ENCODE assay signal across 9 cellular contexts in the genomic region with DNA sequence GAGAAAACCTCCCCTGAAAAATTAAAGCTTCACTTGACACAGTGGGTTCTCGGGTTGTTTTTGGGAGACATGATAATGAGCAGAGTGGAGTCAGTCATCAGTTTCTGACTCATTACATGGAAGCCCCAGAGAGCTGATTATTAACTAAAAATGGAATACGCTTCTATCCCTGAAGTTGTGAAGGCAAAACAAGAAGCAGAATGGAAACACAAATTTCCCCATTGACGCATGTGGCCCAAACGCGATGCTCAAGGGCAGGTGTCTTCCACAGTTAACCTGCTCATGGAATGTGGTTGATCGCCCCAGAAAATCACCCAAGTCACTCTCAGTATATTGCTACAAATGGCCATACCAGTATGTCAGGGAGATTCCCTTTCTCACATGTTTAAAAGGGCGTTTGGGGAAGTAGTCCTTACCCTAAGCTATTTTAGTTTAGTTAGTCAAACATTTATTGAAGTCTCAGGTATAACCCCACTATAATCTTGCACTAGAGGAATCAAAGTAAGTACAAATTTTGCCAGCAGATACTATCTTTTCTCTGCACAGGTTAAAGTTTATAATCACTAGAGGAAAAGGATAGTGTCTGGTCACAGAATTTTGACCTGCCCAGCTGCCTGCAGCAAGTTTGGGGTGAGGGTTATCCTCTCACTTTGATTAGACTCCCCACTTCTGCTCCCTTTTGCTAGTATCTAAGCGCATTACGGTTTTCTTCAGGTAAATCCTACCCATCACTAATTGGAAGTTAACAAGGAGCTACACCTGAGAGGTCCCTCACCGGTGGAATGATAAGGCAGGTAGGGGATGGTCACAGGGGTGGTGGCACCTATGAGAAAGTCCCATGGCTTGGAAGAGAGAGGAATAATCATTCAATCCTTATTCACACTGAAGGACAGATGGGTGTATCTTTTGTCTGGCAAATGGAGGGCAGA. TPM values are rescaled to one million over a fixed set of nuclear protein-coding genes. Genes with fewer than 3 reads are reported as not detected.
A peak's percentile ranks its signal among the peaks of the same experiment; 100 is the strongest.
DNase-seq lines count a peak whose midpoint lies in the region; ATAC-seq and TF ChIP-seq lines count a peak whose summit lies in the region.
"Had no signal": no experiment of that assay in that cellular context is flagged by ENCODE, and none has a peak within 500 bp of the region (broad histone marks: within the 10 kb centered on the region; RNA-seq: fewer than 3 reads in every experiment).

No MANE protein-coding gene starts in this region.

- H3K27ac ChIP-seq in OCI-LY3 (ENCODE audit: low read length) (peak overlapping the region; percentile 88), uterus (peak overlapping the region; percentile 89 to 98)
- H3K27ac ChIP-seq: SK-N-MC had no signal

- CTCF ChIA-PET in activated naive CD4-positive, alpha-beta T cell treated with anti-CD3 and anti-CD28 coated beads, Interleukin-2, amount 10 ng/mL, durations not matched to agents 7 days and 5 days (lab: Charles Lee) = interaction anchor here (0.7 to 2.5 kb wide), 6 partner anchors 9 to 294 kb away, joined by 3 to 9 read pairs (median 4); no protein-coding TSS in a partner anchor

- peak overlapping the region; percentile 94 for H3K4me2 ChIP-seq in OCI-LY3 (ENCODE audit: low read length)

- no peak for TF ChIP-seq POLR2A in uterus (IDR thresholded peaks at IDR 0.05)

- H3K9ac ChIP-seq in OCI-LY3 (ENCODE audit: low read length) = peak overlapping the region; percentile 89

- peaks cover 74% of the 10 kb centered on the region for H3K36me3 Mint-ChIP-seq in activated naive CD4-positive, alpha-beta T cell treated with anti-CD3 and anti-CD28 coated beads, Interleukin-2, amount 10 ng/mL, durations not matched to agents 7 days and 5 days

- H3K4me1 Mint-ChIP-seq in activated naive CD4-positive, alpha-beta T cell treated with anti-CD3 and anti-CD28 coated beads, Interleukin-2, amount 10 ng/mL, durations not matched to agents 7 days and 5 days = peaks cover 80% of the 10 kb centered on the region

- no peak for DNase-seq in activated naive CD4-positive, alpha-beta T cell treated with anti-CD3 and anti-CD28 coated beads, Interleukin-2, amount 10 ng/mL, durations not matched to agents 7 days and 5 days
- DNase-seq in activated naive CD4-positive, alpha-beta T cell treated with anti-CD3 and anti-CD28 coated beads, Interleukin-2, amount 50 U/mL, for 16 hours = no peak
- DNase-seq in uterus (no peak), superior temporal gyrus (ENCODE audit: extremely low spot score) (no peak), MG63 (no peak), NCI-H1694 treated with DMSO at 0.1 percent for 48 hours (lab: John Stamatoyannopoulos, UW) (no peak)

- ATAC-seq in HG02678 (IDR thresholded peaks at IDR 0.05; ENCODE audit: unreplicated experiment) = peak; percentile 59

- H4K20me1 ChIP-seq in OCI-LY3 (ENCODE audit: insufficient read depth, low read length) = peaks cover 34% of the 10 kb centered on the region

- H3K4me1 ChIP-seq in OCI-LY3 (ENCODE audit: low read length) (peaks cover 77% of the 10 kb centered on the region), uterus (peaks cover 0 to 4% of the 10 kb centered on the region in 2 donors)

- H3K4me3 Mint-ChIP-seq in activated naive CD4-positive, alpha-beta T cell treated with anti-CD3 and anti-CD28 coated beads, Interleukin-2, amount 10 ng/mL, durations not matched to agents 7 days and 5 days = peak overlapping the region; percentile 13

- H3K27me3 Mint-ChIP-seq in activated naive CD4-positive, alpha-beta T cell treated with anti-CD3 and anti-CD28 coated beads, Interleukin-2, amount 10 ng/mL, durations not matched to agents 7 days and 5 days = no peaks in the 10 kb centered on the region

- peaks cover 100% of the 10 kb centered on the region for H3K79me2 ChIP-seq in OCI-LY3 (ENCODE audit: low read length)

- TF ChIP-seq CTCF in OCI-LY3 (IDR thresholded peaks at IDR 0.05; ENCODE audit: low read depth, low read length) (no peak), uterus (IDR thresholded peaks at IDR 0.05) (no peak)

- H3K4me3 ChIP-seq in OCI-LY3 (ENCODE audit: low read length) (peak overlapping the region; percentile 79), uterus (no peak overlapping the region), MG63 (no peak overlapping the region)
- H3K4me3 ChIP-seq: SK-N-MC had no signal

- H3K27ac Mint-ChIP-seq in activated naive CD4-positive, alpha-beta T cell treated with anti-CD3 and anti-CD28 coated beads, Interleukin-2, amount 10 ng/mL, durations not matched to agents 7 days and 5 days = no peak overlapping the region

- H3K9me3 ChIP-seq in OCI-LY3 (ENCODE audit: insufficient read depth, low read length) (no peaks in the 10 kb centered on the region), uterus (no peaks in the 10 kb centered on the region), MG63 (no peaks in the 10 kb centered on the region)

- intact Hi-C loops in uterus (cut with DNase I; ENCODE audit: low total_unique reads) = loop anchor here (10.0 kb wide), 1 partner anchor 67 kb away; no protein-coding TSS in a partner anchor

- no peaks in the 10 kb centered on the region for H3K9me3 Mint-ChIP-seq in activated naive CD4-positive, alpha-beta T cell treated with anti-CD3 and anti-CD28 coated beads, Interleukin-2, amount 10 ng/mL, durations not matched to agents 7 days and 5 days

- no peaks in the 10 kb centered on the region for H3K27me3 ChIP-seq in OCI-LY3 (ENCODE audit: low read depth, low read length)
- H3K27me3 ChIP-seq in uterus = no peaks in the 10 kb centered on the region
- no peaks in the 10 kb centered on the region; the same call in 1 of the 2 replicates for H3K27me3 ChIP-seq in MG63

- H2AFZ ChIP-seq in OCI-LY3 (ENCODE audit: low read depth, low read length) = no peak overlapping the region

- H3K36me3 ChIP-seq in OCI-LY3 (replicated peaks; ENCODE audit: low read depth, low read length) (peaks cover 77% of the 10 kb centered on the region), uterus (no peaks in the 10 kb centered on the region), MG63 (no peaks in the 10 kb centered on the region)

RNA-seq across cellular contexts. Expression of gene BCL2, which starts 7.8 kb away (rescaled TPM):
- 10 to 100 TPM; 16.1 to 61.1 (median 36.9) TPM for total RNA-seq in uterus
- 3.0 and 5.4 TPM in 2 replicates for total RNA-seq in MG63 (2014; rRNA removed; shearing (Covaris generic); ENCODE audit: low replicate concordance)

RNA-seq across cellular contexts. Expression of gene KDSR, which starts 55.3 kb away (rescaled TPM):
- total RNA-seq in uterus = 10 to 100 TPM; 12.6 to 68.6 (median 29.3) TPM
- total RNA-seq in MG63 (2014; rRNA removed; shearing (Covaris generic); ENCODE audit: low replicate concordance) = 17.5 and 23.7 TPM in 2 replicates
